In genomic region chr16:65000654-65001053, GRCh38 we compare ENCODE assay signal across 38 cellular contexts.
"Had no signal": no experiment of that assay in that cellular context is flagged by ENCODE, and none has a peak within 500 bp of the region (broad histone marks: within the 10 kb centered on the region; RNA-seq: fewer than 3 reads in every experiment).

No MANE protein-coding gene starts in this region.

- H3K27ac Mint-ChIP-seq: activated CD4-positive, alpha-beta memory T cell treated with anti-CD3 and anti-CD28 coated beads, Interleukin-2, amount 10 ng/mL, durations not matched to agents 7 days and 5 days; activated CD4-positive, alpha-beta T cell treated with anti-CD3 and anti-CD28 coated beads for 36 hours; activated CD4-positive, alpha-beta T cell treated with anti-CD3 and anti-CD28 coated beads, Interleukin-2, amount 10 ng/mL, durations not matched to agents 7 days and 5 days; activated CD8-positive, alpha-beta memory T cell treated with anti-CD3 and anti-CD28 coated beads, Interleukin-2, amount 10 ng/mL, durations not matched to agents 7 days and 5 days; activated CD8-positive, alpha-beta T cell treated with anti-CD3 and anti-CD28 coated beads, Interleukin-2, amount 10 ng/mL, durations not matched to agents 7 days and 5 days; activated naive CD4-positive, alpha-beta T cell treated with anti-CD3 and anti-CD28 coated beads, Interleukin-2, amount 10 ng/mL, durations not matched to agents 7 days and 5 days; activated naive CD4-positive, alpha-beta T cell treated with anti-CD3 and anti-CD28 coated beads, Interleukin-2, amount 50 U/mL, for 24 hours; activated naive CD8-positive, alpha-beta T cell; activated naive CD8-positive, alpha-beta T cell treated with anti-CD3 and anti-CD28 coated beads, Interleukin-2, amount 10 ng/mL, durations not matched to agents 7 days and 5 days; activated naive CD8-positive, alpha-beta T cell treated with anti-CD3 and anti-CD28 coated beads, Interleukin-2, amount 50 U/mL, for 24 hours; activated T-cell treated with anti-CD3 and anti-CD28 coated beads, Interleukin-2, amount 50 U/mL, for 24 hours; activated T-helper 2 cell treated with anti-CD3 and anti-CD28 coated beads, Interferon-gamma antibody, Interleukin-2, Interleukin-4, amounts not matched to agents 10 μg/mL and 5 μg/mL and 100 μg/mL, durations not matched to agents 14 hours and 24 hours and 36 hours; T-helper 1 cell treated with Interleukin-12 subunit alpha and Interleukin-12 subunit beta and Interleukin-4 antibody, amounts not matched to agents 30 μg/mL and 1 μg/mL, for 36 hours; T-helper 2 cell treated with Interferon-gamma antibody and Interleukin-4, amounts not matched to agents 5 μg/mL and 100 μg/mL, for 36 hours had no signal

- H3K27me3 ChIP-seq: ascending aorta, cardiac muscle cell had no signal

- H3K27ac ChIP-seq: ascending aorta, cardiac muscle cell, VCaP had no signal

- H3K36me3 Mint-ChIP-seq: activated CD8-positive, alpha-beta memory T cell treated with anti-CD3 and anti-CD28 coated beads, Interleukin-2, amount 10 ng/mL, durations not matched to agents 7 days and 5 days; activated naive CD4-positive, alpha-beta T cell treated with anti-CD3 and anti-CD28 coated beads, Interleukin-2, amount 10 ng/mL, durations not matched to agents 7 days and 5 days; activated naive CD4-positive, alpha-beta T cell treated with anti-CD3 and anti-CD28 coated beads, Interleukin-2, amount 50 U/mL, for 24 hours; activated naive CD8-positive, alpha-beta T cell; activated naive CD8-positive, alpha-beta T cell treated with anti-CD3 and anti-CD28 coated beads, Interleukin-2, amount 10 ng/mL, durations not matched to agents 7 days and 5 days had no signal

- FAIRE-seq: bronchial epithelial cell had no signal

- ATAC-seq: activated CD4-positive, alpha-beta T cell treated with anti-CD3 and anti-CD28 coated beads for 36 hours; activated CD4-positive, CD25-positive, alpha-beta regulatory T cell treated with anti-CD3 and anti-CD28 coated beads, Interleukin-2, amount 50 U/mL, for 24 hours; activated CD8-positive, alpha-beta memory T cell treated with anti-CD3 and anti-CD28 coated beads, Interleukin-2, amount 10 ng/mL, durations not matched to agents 7 days and 5 days; activated CD8-positive, alpha-beta T cell treated with anti-CD3 and anti-CD28 coated beads, Interleukin-2, amount 10 ng/mL, durations not matched to agents 7 days and 5 days; activated naive CD8-positive, alpha-beta T cell treated with anti-CD3 and anti-CD28 coated beads, Interleukin-2, amount 50 U/mL, for 24 hours had no signal

- H3K4me3 ChIP-seq: ascending aorta, cardiac muscle cell had no signal

- H3K27me3 Mint-ChIP-seq: activated CD4-positive, alpha-beta memory T cell treated with anti-CD3 and anti-CD28 coated beads, Interleukin-2, amount 10 ng/mL, durations not matched to agents 7 days and 5 days; activated CD4-positive, alpha-beta T cell treated with anti-CD3 and anti-CD28 coated beads for 36 hours; activated CD4-positive, alpha-beta T cell treated with anti-CD3 and anti-CD28 coated beads, Interleukin-2, amount 10 ng/mL, durations not matched to agents 7 days and 5 days; activated CD8-positive, alpha-beta memory T cell treated with anti-CD3 and anti-CD28 coated beads, Interleukin-2, amount 10 ng/mL, durations not matched to agents 7 days and 5 days; activated naive CD4-positive, alpha-beta T cell treated with anti-CD3 and anti-CD28 coated beads, Interleukin-2, amount 10 ng/mL, durations not matched to agents 7 days and 5 days; activated naive CD4-positive, alpha-beta T cell treated with anti-CD3 and anti-CD28 coated beads, Interleukin-2, amount 50 U/mL, for 24 hours; activated naive CD8-positive, alpha-beta T cell; activated naive CD8-positive, alpha-beta T cell treated with anti-CD3 and anti-CD28 coated beads, Interleukin-2, amount 10 ng/mL, durations not matched to agents 7 days and 5 days; activated naive CD8-positive, alpha-beta T cell treated with anti-CD3 and anti-CD28 coated beads, Interleukin-2, amount 50 U/mL, for 24 hours; activated T-cell treated with anti-CD3 and anti-CD28 coated beads, Interleukin-2, amount 50 U/mL, for 24 hours; central memory CD8-positive, alpha-beta T cell had no signal

- H3K9me3 Mint-ChIP-seq: activated CD4-positive, alpha-beta T cell treated with anti-CD3 and anti-CD28 coated beads, Interleukin-2, amount 10 ng/mL, durations not matched to agents 7 days and 5 days had no signal

- H3K9me3 ChIP-seq: ascending aorta had no signal

- H3K4me1 ChIP-seq: ascending aorta had no signal

- H3K4me1 Mint-ChIP-seq: activated CD4-positive, alpha-beta memory T cell treated with anti-CD3 and anti-CD28 coated beads, Interleukin-2, amount 10 ng/mL, durations not matched to agents 7 days and 5 days; activated CD4-positive, alpha-beta T cell treated with anti-CD3 and anti-CD28 coated beads for 36 hours; activated CD4-positive, alpha-beta T cell treated with anti-CD3 and anti-CD28 coated beads, Interleukin-2, amount 10 ng/mL, durations not matched to agents 7 days and 5 days; activated CD8-positive, alpha-beta memory T cell treated with anti-CD3 and anti-CD28 coated beads, Interleukin-2, amount 10 ng/mL, durations not matched to agents 7 days and 5 days; activated naive CD4-positive, alpha-beta T cell treated with anti-CD3 and anti-CD28 coated beads, Interleukin-2, amount 10 ng/mL, durations not matched to agents 7 days and 5 days; activated naive CD4-positive, alpha-beta T cell treated with anti-CD3 and anti-CD28 coated beads, Interleukin-2, amount 50 U/mL, for 24 hours; activated naive CD8-positive, alpha-beta T cell treated with anti-CD3 and anti-CD28 coated beads, Interleukin-2, amount 10 ng/mL, durations not matched to agents 7 days and 5 days; activated naive CD8-positive, alpha-beta T cell treated with anti-CD3 and anti-CD28 coated beads, Interleukin-2, amount 50 U/mL, for 24 hours; central memory CD8-positive, alpha-beta T cell had no signal

- H3K4me3 Mint-ChIP-seq: activated CD4-positive, alpha-beta memory T cell treated with anti-CD3 and anti-CD28 coated beads, Interleukin-2, amount 10 ng/mL, durations not matched to agents 7 days and 5 days; activated CD4-positive, alpha-beta T cell treated with anti-CD3 and anti-CD28 coated beads for 36 hours; activated CD4-positive, alpha-beta T cell treated with anti-CD3 and anti-CD28 coated beads, Interleukin-2, amount 10 ng/mL, durations not matched to agents 7 days and 5 days; activated CD8-positive, alpha-beta memory T cell treated with anti-CD3 and anti-CD28 coated beads, Interleukin-2, amount 10 ng/mL, durations not matched to agents 7 days and 5 days; activated CD8-positive, alpha-beta T cell treated with anti-CD3 and anti-CD28 coated beads, Interleukin-2, amount 10 ng/mL, durations not matched to agents 7 days and 5 days; activated naive CD4-positive, alpha-beta T cell treated with anti-CD3 and anti-CD28 coated beads, Interleukin-2, amount 10 ng/mL, durations not matched to agents 7 days and 5 days; activated naive CD4-positive, alpha-beta T cell treated with anti-CD3 and anti-CD28 coated beads, Interleukin-2, amount 50 U/mL, for 24 hours; activated naive CD8-positive, alpha-beta T cell; activated naive CD8-positive, alpha-beta T cell treated with anti-CD3 and anti-CD28 coated beads, Interleukin-2, amount 10 ng/mL, durations not matched to agents 7 days and 5 days; activated naive CD8-positive, alpha-beta T cell treated with anti-CD3 and anti-CD28 coated beads, Interleukin-2, amount 50 U/mL, for 24 hours; activated T-cell treated with anti-CD3 and anti-CD28 coated beads, Interleukin-2, amount 50 U/mL, for 24 hours; brain; central memory CD8-positive, alpha-beta T cell; T-helper 1 cell treated with Interleukin-12 subunit alpha and Interleukin-12 subunit beta and Interleukin-4 antibody, amounts not matched to agents 30 μg/mL and 1 μg/mL, for 36 hours; T-helper 2 cell treated with Interferon-gamma antibody and Interleukin-4, amounts not matched to agents 5 μg/mL and 100 μg/mL, for 36 hours had no signal

- DNase-seq: activated CD4-positive, alpha-beta memory T cell treated with anti-CD3 and anti-CD28 coated beads, Interleukin-2, amount 10 ng/mL, durations not matched to agents 7 days and 5 days; activated CD4-positive, alpha-beta T cell treated with anti-CD3 and anti-CD28 coated beads for 1 hour; activated CD4-positive, alpha-beta T cell treated with anti-CD3 and anti-CD28 coated beads for 36 hours; activated CD4-positive, alpha-beta T cell treated with anti-CD3 and anti-CD28 coated beads for 48 hours; activated CD4-positive, alpha-beta T cell treated with anti-CD3 and anti-CD28 coated beads, Interleukin-2, amount 10 ng/mL, durations not matched to agents 7 days and 5 days; activated CD4-positive, alpha-beta T cell treated with anti-CD3 and anti-CD28 coated beads, Interleukin-2, amount 50 U/mL, for 48 hours; activated CD4-positive, CD25-positive, alpha-beta regulatory T cell; activated CD8-positive, alpha-beta memory T cell treated with anti-CD3 and anti-CD28 coated beads for 24 hours; activated CD8-positive, alpha-beta memory T cell treated with anti-CD3 and anti-CD28 coated beads, Interleukin-2, amount 10 ng/mL, durations not matched to agents 7 days and 5 days; activated CD8-positive, alpha-beta memory T cell treated with anti-CD3 and anti-CD28 coated beads, Interleukin-2, amount 50 U/mL, for 48 hours; activated CD8-positive, alpha-beta T cell treated with anti-CD3 and anti-CD28 coated beads, Interleukin-2, amount 10 ng/mL, durations not matched to agents 7 days and 5 days; activated effector memory CD4-positive, alpha-beta T cell treated with Interleukin-2 at 50 U/mL for 16 hours; activated gamma-delta T cell; activated naive CD4-positive, alpha-beta T cell treated with anti-CD3 and anti-CD28 coated beads, Interleukin-2, amount 10 ng/mL, durations not matched to agents 7 days and 5 days; activated naive CD4-positive, alpha-beta T cell treated with Interleukin-2 at 50 U/mL for 16 hours; activated naive CD8-positive, alpha-beta T cell treated with anti-CD3 and anti-CD28 coated beads, Interleukin-2, amount 10 ng/mL, durations not matched to agents 7 days and 5 days; activated naive CD8-positive, alpha-beta T cell treated with anti-CD3 and anti-CD28 coated beads, Interleukin-2, amount 50 U/mL, for 24 hours; activated T-cell treated with anti-CD3 and anti-CD28 coated beads, Interleukin-2, amount 50 U/mL, for 24 hours; activated T-cell treated with anti-CD3 and anti-CD28 coated beads, Interleukin-2, amount 50 U/mL, for 48 hours; amygdala; anterior cingulate cortex; caudate nucleus; SW 1271; T-helper 1 cell; T-helper 2 cell; T-helper 9 cell had no signal
